ENCODE assay signal across 1 cellular context in genomic region chr17:1487939-1488825, GRCh38.
TF ChIP-seq lines count a peak whose summit lies in the region.

No MANE protein-coding gene starts in this region.

TF ChIP-seq in HepG2, 621 proteins besides CTCF, POLR2A, EP300 and RAD21 (continued from another document and continues in another):
- TF ChIP-seq ZBTB10 (CRISPR knock-in tag; IDR thresholded peaks at IDR 0.05; ENCODE audit: borderline replicate concordance) (peak; percentile 18; the same call in 1 of the 2 replicates), ATF2 (CRISPR knock-in tag; IDR thresholded peaks at IDR 0.05) (peak; percentile 50; the same call in 1 of the 2 replicates), SKI (IDR thresholded peaks at IDR 0.05; ENCODE audit: partially characterized antibody) (peak; percentile 66), AGO1 (IDR thresholded peaks at IDR 0.05; ENCODE audit: low read depth, low read length, poor library complexity, severe bottlenecking) (peak; percentile 86), ZBTB39 (CRISPR knock-in tag; IDR thresholded peaks at IDR 0.05) (peak; percentile 28; the same call in 1 of the 2 replicates), ZNF687 (CRISPR knock-in tag; IDR thresholded peaks at IDR 0.05) (peak; percentile 79), FUBP1 (CRISPR knock-in tag; IDR thresholded peaks at IDR 0.05; ENCODE audit: borderline replicate concordance) (0 out of 2 replicates have a peak, but pooled peaks have one; percentile 55), TEAD3 (CRISPR knock-in tag; optimal IDR thresholded peaks at IDR 0.05; ENCODE audit: borderline replicate concordance) (peak; percentile 96), PITX1 (CRISPR knock-in tag; IDR thresholded peaks at IDR 0.05) (peak; percentile 38; the same call in 1 of the 2 replicates), UBTF (CRISPR knock-in tag; IDR thresholded peaks at IDR 0.05) (peak; percentile 73), ZNF382 (CRISPR knock-in tag; IDR thresholded peaks at IDR 0.05; ENCODE audit: borderline replicate concordance) (no peak), SRSF4 (IDR thresholded peaks at IDR 0.05; ENCODE audit: low read depth, low read length, poor library complexity, severe bottlenecking) (no peak), TARDBP (CRISPR knock-in tag; IDR thresholded peaks at IDR 0.05) (peak; percentile 44), ZNF572 (CRISPR knock-in tag; IDR thresholded peaks at IDR 0.05) (no peak), ZFP37 (CRISPR knock-in tag; IDR thresholded peaks at IDR 0.05; ENCODE audit: borderline replicate concordance) (no peak), BCL6 (CRISPR knock-in tag; IDR thresholded peaks at IDR 0.05) (peak; percentile 45; the same call in 1 of the 2 replicates), SNAPC2 (CRISPR knock-in tag; IDR thresholded peaks at IDR 0.05) (0 out of 2 replicates have a peak, but pooled peaks have one; percentile 25), ZNF343 (CRISPR knock-in tag; IDR thresholded peaks at IDR 0.05) (peak; percentile 48; the same call in 1 of the 2 replicates), NFAT5 (CRISPR knock-in tag; IDR thresholded peaks at IDR 0.05) (0 out of 2 replicates have a peak, but pooled peaks have one; percentile 18), ZNF574 (CRISPR knock-in tag; IDR thresholded peaks at IDR 0.05) (peak; percentile 57; the same call in 1 of the 2 replicates), HMG20A (CRISPR knock-in tag; IDR thresholded peaks at IDR 0.05; ENCODE audit: borderline replicate concordance) (no peak; the same call in 1 of the 2 replicates)
